19 cellular contexts compared by ENCODE assay signal in genomic region chr2:148560501-148560900, GRCh38.
DNase-seq lines count a peak whose midpoint lies in the region; ATAC-seq and TF ChIP-seq lines count a peak whose summit lies in the region.
"Had no signal": no experiment of that assay in that cellular context is flagged by ENCODE, and none has a peak within 500 bp of the region (broad histone marks: within the 10 kb centered on the region; RNA-seq: fewer than 3 reads in every experiment).

No MANE protein-coding gene starts in this region.

- no peak for TF ChIP-seq CTCF in choroid plexus epithelial cell (conservative IDR thresholded peaks at IDR 0.05; ENCODE audit: low read depth, low read length)

- DNase-seq in AG20443 (ENCODE audit: low spot score) (peak; percentile 30), EL (peak; percentile 15), choroid plexus epithelial cell (ENCODE audit: low read depth) (peak; percentile 26), myocyte (ENCODE audit: low read depth) (peak; percentile 19), foreskin melanocyte (no peak), H4 (ENCODE audit: low spot score) (no peak)
- DNase-seq: AML-193, DMS79 treated with DMSO at 0.1 percent for 48 hours, HCEC 1CT, Kasumi-1, MM.1S, NCI-H1092, NCI-H1436 treated with DMSO at 0.1 percent for 48 hours, NCI-H2081, NCI-H446 treated with DMSO at 0.1 percent for 48 hours, NCI-H774, PC-9 had no signal

- no peak overlapping the region for H3K4me3 ChIP-seq in choroid plexus epithelial cell (ENCODE audit: low read depth, low read length)
- H3K4me3 ChIP-seq: PC-9, SJSA1 had no signal

- ATAC-seq in GM21717 (IDR thresholded peaks at IDR 0.05; ENCODE audit: unreplicated experiment), result no peak

Comparison
In these comparisons a context has a peak if more than half of its experiments do, and no peak if none do; other contexts are left out.
1. DNase-seq: peak in AG20443 (single experiment), EL (single experiment), choroid plexus epithelial cell (single experiment) and myocyte (single experiment); none in foreskin melanocyte (single experiment) and H4 (single experiment).